Comparison of ENCODE assay signal across 20 cellular contexts in the genomic region with DNA sequence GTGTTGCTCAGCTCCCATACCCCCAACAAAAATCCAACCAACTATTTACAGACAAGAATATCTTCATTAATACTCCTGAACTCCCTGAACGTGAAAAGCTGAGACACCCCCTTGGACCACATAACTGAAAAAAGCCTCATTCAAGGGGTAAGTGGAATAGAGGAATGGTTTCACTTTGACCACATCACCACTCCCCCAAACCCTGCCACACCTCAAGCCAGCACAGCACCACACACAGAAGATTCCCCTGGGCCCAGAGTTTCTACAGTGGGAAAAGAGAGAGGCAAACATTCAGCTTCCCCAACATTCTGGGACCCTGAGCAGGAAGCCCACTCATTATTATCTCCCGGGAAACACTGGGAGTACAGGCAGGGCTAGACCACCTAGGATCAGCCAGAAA. TPM values are rescaled to one million over a fixed set of nuclear protein-coding genes. Genes with fewer than 3 reads are reported as not detected.
DNase-seq lines count a peak whose midpoint lies in the region; ATAC-seq and TF ChIP-seq lines count a peak whose summit lies in the region.
"Had no signal": no experiment of that assay in that cellular context is flagged by ENCODE, and none has a peak within 500 bp of the region (broad histone marks: within the 10 kb centered on the region; RNA-seq: fewer than 3 reads in every experiment).

No MANE protein-coding gene starts in this region.

- H3K4me3 ChIP-seq in colonic mucosa (no peak overlapping the region), mucosa of descending colon (no peak overlapping the region), transverse colon (peak overlapping the region in 1 of 4 donors; percentile 19)
- H3K4me3 ChIP-seq: BLaER1 treated with 17β-estradiol and CSF1 and Interleukin-3, amounts not matched to agents 10 nM and 100 nM; GM12878 had no signal

- H3K4me1 Mint-ChIP-seq in activated CD8-positive, alpha-beta T cell treated with anti-CD3 and anti-CD28 coated beads, Interleukin-2, amount 10 ng/mL, durations not matched to agents 7 days and 5 days (ENCODE audit: low read depth) = peaks cover 23% of the 10 kb centered on the region
- H3K4me1 Mint-ChIP-seq in activated CD8-positive, alpha-beta T cell treated with anti-CD3 and anti-CD28 coated beads for 36 hours (ENCODE audit: low read depth) = peaks cover 2% of the 10 kb centered on the region
- no peaks in the 10 kb centered on the region for H3K4me1 Mint-ChIP-seq in activated naive CD8-positive, alpha-beta T cell treated with anti-CD3 and anti-CD28 coated beads for 36 hours
- H3K4me1 Mint-ChIP-seq: IgD-negative memory B cell had no signal

- TF ChIP-seq EP300 in transverse colon (IDR thresholded peaks at IDR 0.05; ENCODE audit: low read depth) = no peak

- peaks cover 3% of the 10 kb centered on the region for H3K27me3 Mint-ChIP-seq in activated CD8-positive, alpha-beta T cell treated with anti-CD3 and anti-CD28 coated beads, Interleukin-2, amount 10 ng/mL, durations not matched to agents 7 days and 5 days (ENCODE audit: low read depth)
- no peaks in the 10 kb centered on the region for H3K27me3 Mint-ChIP-seq in activated CD8-positive, alpha-beta T cell treated with anti-CD3 and anti-CD28 coated beads for 36 hours
- H3K27me3 Mint-ChIP-seq in activated naive CD8-positive, alpha-beta T cell treated with anti-CD3 and anti-CD28 coated beads for 36 hours = peaks cover 4% of the 10 kb centered on the region

- CTCF ChIA-PET in activated CD8-positive, alpha-beta T cell treated with anti-CD3 and anti-CD28 coated beads, Interleukin-2, amount 10 ng/mL, durations not matched to agents 7 days and 5 days (lab: Charles Lee) = interaction anchor here (1.3 to 1.7 kb wide), 3 partner anchors 15 to 26 kb away, joined by 3 to 8 read pairs (median 5); no protein-coding TSS in a partner anchor
- CTCF ChIA-PET in activated CD8-positive, alpha-beta T cell treated with anti-CD3 and anti-CD28 coated beads for 36 hours (lab: Charles Lee) = interaction anchor here (1.0 to 1.9 kb wide), 3 partner anchors 29 to 148 kb away, joined by 3 to 5 read pairs (median 5); a partner anchor contains a TSS

- H3K27me3 ChIP-seq in colonic mucosa (no peaks in the 10 kb centered on the region), transverse colon (no peaks in the 10 kb centered on the region)
- H3K27me3 ChIP-seq: BLaER1 treated with 17β-estradiol and CSF1 and Interleukin-3, amounts not matched to agents 10 nM and 100 nM had no signal

- in situ Hi-C loops in transverse colon (cut with MboI; ENCODE audit: low pct_ligation_motif_present in 1 of 4, low pct_unique_long_range_greater_than_20kb in 1 of 4, low sequenced_read_pairs in 3 of 4) = no loop called here

- H3K27ac ChIP-seq in colonic mucosa (peak overlapping the region; percentile 68), transverse colon (peak overlapping the region; percentile 60 to 76 (median 74))
- H3K27ac ChIP-seq: BLaER1 treated with 17β-estradiol and CSF1 and Interleukin-3, amounts not matched to agents 10 nM and 100 nM had no signal

- intact Hi-C loops in activated CD8-positive, alpha-beta T cell treated with anti-CD3 and anti-CD28 coated beads for 36 hours (cut with micrococcal nuclease) = no loop called here
- intact Hi-C loops in colonic mucosa (cut with DNase I) (no loop called here), mucosa of descending colon (cut with DNase I, micrococcal nuclease) (no loop called here), transverse colon (cut with DNase I; ENCODE audit: low total_unique reads) (loop anchor here (10.0 kb wide), 1 partner anchor 46 kb away; no protein-coding TSS in a partner anchor)

- DNase-seq in activated CD8-positive, alpha-beta T cell treated with anti-CD3 and anti-CD28 coated beads, Interleukin-2, amount 10 ng/mL, durations not matched to agents 7 days and 5 days = no peak
- DNase-seq in activated CD8-positive, alpha-beta T cell treated with anti-CD3 and anti-CD28 coated beads for 36 hours = no peak
- DNase-seq in colonic mucosa (no peak), mucosa of descending colon (no peak), transverse colon (no peak), HPDE6-E6E7 (ENCODE audit: extremely low spot score) (no peak)
- DNase-seq in activated naive CD8-positive, alpha-beta T cell treated with anti-CD3 and anti-CD28 coated beads for 36 hours = no peak
- DNase-seq: 8988T; CD4-positive, alpha-beta memory T cell; DND-41; NCI-H1417; NCI-H187; NCI-H446; NCI-H526; PC-3; RPMI8226; SHP77 treated with DMSO at 0.1 percent for 48 hours had no signal

- peak overlapping the region; percentile 53 for H3K27ac Mint-ChIP-seq in activated CD8-positive, alpha-beta T cell treated with anti-CD3 and anti-CD28 coated beads, Interleukin-2, amount 10 ng/mL, durations not matched to agents 7 days and 5 days
- H3K27ac Mint-ChIP-seq in activated CD8-positive, alpha-beta T cell treated with anti-CD3 and anti-CD28 coated beads for 36 hours = no peak overlapping the region
- H3K27ac Mint-ChIP-seq in activated naive CD8-positive, alpha-beta T cell treated with anti-CD3 and anti-CD28 coated beads for 36 hours = no peak overlapping the region
- H3K27ac Mint-ChIP-seq: IgD-negative memory B cell had no signal

- H3K9me3 ChIP-seq in colonic mucosa = no peaks in the 10 kb centered on the region
- peaks cover 26% of the 10 kb centered on the region for H3K9me3 ChIP-seq in mucosa of descending colon
- peaks cover 22 to 25% of the 10 kb centered on the region in 2 donors for H3K9me3 ChIP-seq in transverse colon

- peaks cover 40% of the 10 kb centered on the region for H3K36me3 Mint-ChIP-seq in activated CD8-positive, alpha-beta T cell treated with anti-CD3 and anti-CD28 coated beads, Interleukin-2, amount 10 ng/mL, durations not matched to agents 7 days and 5 days (ENCODE audit: low read depth)
- peaks cover 11% of the 10 kb centered on the region for H3K36me3 Mint-ChIP-seq in activated CD8-positive, alpha-beta T cell treated with anti-CD3 and anti-CD28 coated beads for 36 hours (ENCODE audit: low read depth)
- H3K36me3 Mint-ChIP-seq in activated naive CD8-positive, alpha-beta T cell treated with anti-CD3 and anti-CD28 coated beads for 36 hours = peaks cover 3% of the 10 kb centered on the region

- no peak overlapping the region for H3K4me3 Mint-ChIP-seq in activated CD8-positive, alpha-beta T cell treated with anti-CD3 and anti-CD28 coated beads, Interleukin-2, amount 10 ng/mL, durations not matched to agents 7 days and 5 days
- no peak overlapping the region for H3K4me3 Mint-ChIP-seq in activated CD8-positive, alpha-beta T cell treated with anti-CD3 and anti-CD28 coated beads for 36 hours
- no peak overlapping the region for H3K4me3 Mint-ChIP-seq in activated naive CD8-positive, alpha-beta T cell treated with anti-CD3 and anti-CD28 coated beads for 36 hours
- H3K4me3 Mint-ChIP-seq: CD4-positive, alpha-beta memory T cell had no signal

- POLR2A ChIA-PET in activated CD8-positive, alpha-beta T cell treated with anti-CD3 and anti-CD28 coated beads, Interleukin-2, amount 10 ng/mL, durations not matched to agents 7 days and 5 days (lab: Charles Lee) = no interaction called here
- POLR2A ChIA-PET in activated CD8-positive, alpha-beta T cell treated with anti-CD3 and anti-CD28 coated beads for 36 hours (lab: Charles Lee) = no interaction called here

- TF ChIP-seq CTCF in activated CD8-positive, alpha-beta T cell treated with anti-CD3 and anti-CD28 coated beads for 36 hours (IDR thresholded peaks at IDR 0.05) = no peak
- TF ChIP-seq CTCF in colonic mucosa (IDR thresholded peaks at IDR 0.05) (no peak), mucosa of descending colon (IDR thresholded peaks at IDR 0.05) (no peak), transverse colon (IDR thresholded peaks at IDR 0.05) (no peak)

- no peaks in the 10 kb centered on the region for H3K4me1 ChIP-seq in colonic mucosa
- H3K4me1 ChIP-seq in mucosa of descending colon (ENCODE audit: low read depth) = no peaks in the 10 kb centered on the region
- peaks cover 0 to 18% (median 2%) of the 10 kb centered on the region in 4 donors for H3K4me1 ChIP-seq in transverse colon

- H3K9me3 Mint-ChIP-seq in activated CD8-positive, alpha-beta T cell treated with anti-CD3 and anti-CD28 coated beads, Interleukin-2, amount 10 ng/mL, durations not matched to agents 7 days and 5 days (ENCODE audit: insufficient read depth) = peaks cover 21% of the 10 kb centered on the region
- H3K9me3 Mint-ChIP-seq in activated CD8-positive, alpha-beta T cell treated with anti-CD3 and anti-CD28 coated beads for 36 hours = peaks cover 15% of the 10 kb centered on the region
- peaks cover 20% of the 10 kb centered on the region for H3K9me3 Mint-ChIP-seq in activated naive CD8-positive, alpha-beta T cell treated with anti-CD3 and anti-CD28 coated beads for 36 hours

- 83 to 100% methylated on average over 1 to 2 of the region's 2 CpGs for WGBS in transverse colon (ENCODE audit: low coverage in 1 of 2), 2 donors

- H3K36me3 ChIP-seq in colonic mucosa (no peaks in the 10 kb centered on the region), mucosa of descending colon (ENCODE audit: low read depth) (no peaks in the 10 kb centered on the region), transverse colon (no peaks in the 10 kb centered on the region)

- H3K9ac ChIP-seq in colonic mucosa (ENCODE audit: low read depth in 2 of 2, low read length in 2 of 2) = no peak overlapping the region
- H3K9ac ChIP-seq: BLaER1 treated with 17β-estradiol and CSF1 and Interleukin-3, amounts not matched to agents 10 nM and 100 nM had no signal

- no peak for TF ChIP-seq POLR2A in transverse colon (IDR thresholded peaks at IDR 0.05)

- ATAC-seq in activated CD8-positive, alpha-beta T cell treated with anti-CD3 and anti-CD28 coated beads, Interleukin-2, amount 10 ng/mL, durations not matched to agents 7 days and 5 days = no peak
- ATAC-seq in activated CD8-positive, alpha-beta T cell treated with anti-CD3 and anti-CD28 coated beads for 36 hours = no peak
- peak; percentile 51 for ATAC-seq in mucosa of descending colon
- ATAC-seq: GM12878, PC-3 had no signal

RNA-seq across cellular contexts. Expression of a gene that starts 27.9 kb away (rescaled TPM):
- total RNA-seq in activated CD8-positive, alpha-beta T cell treated with anti-CD3 and anti-CD28 coated beads, Interleukin-2, amount 10 ng/mL, durations not matched to agents 7 days and 5 days = 1 to 10 TPM in 1 of 2 experiments, under 1 TPM in 1; 0.87 to 1.2 TPM
- total RNA-seq in activated CD8-positive, alpha-beta T cell treated with anti-CD3 and anti-CD28 coated beads for 36 hours = 1 to 10 TPM in 1 of 2 experiments, under 1 TPM in 1; 0.54 to 1.1 TPM
- total RNA-seq in colonic mucosa = 100 to 1,000 TPM; 162 to 390 TPM
- total RNA-seq in mucosa of descending colon = 100 to 1,000 TPM; 209 to 356 (median 288) TPM
- 100 to 1,000 TPM; 197 to 753 (median 410) TPM for total RNA-seq in transverse colon
- under 1 TPM; 0.62 to 0.68 TPM for total RNA-seq in activated naive CD8-positive, alpha-beta T cell treated with anti-CD3 and anti-CD28 coated beads for 36 hours

Comparison
In these comparisons a context has a peak if more than half of its experiments do, and no peak if none do; other contexts are left out.
1. RNA of a gene that starts 27.9 kb away (total RNA-seq): 197 to 753 TPM in transverse colon, 162 to 390 TPM in colonic mucosa and 209 to 356 TPM in mucosa of descending colon; 0.87 to 1.2 TPM in activated CD8-positive, alpha-beta T cell treated with anti-CD3 and anti-CD28 coated beads, Interleukin-2, amount 10 ng/mL, durations not matched to agents 7 days and 5 days, 0.54 to 1.1 TPM in activated CD8-positive, alpha-beta T cell treated with anti-CD3 and anti-CD28 coated beads for 36 hours and 0.62 to 0.68 TPM in activated naive CD8-positive, alpha-beta T cell treated with anti-CD3 and anti-CD28 coated beads for 36 hours; every median in the first group is over 10 times any median in the second.